8 cellular contexts compared by ENCODE assay signal in genomic region chr10:63819753-63820347, GRCh38.
DNase-seq lines count a peak whose midpoint lies in the region; ATAC-seq and TF ChIP-seq lines count a peak whose summit lies in the region.

No MANE protein-coding gene starts in this region.

- no peak overlapping the region for H2AFZ ChIP-seq in DND-41 (ENCODE audit: low read depth, low read length)

- H3K4me2 ChIP-seq in DND-41 (ENCODE audit: insufficient read depth, low read length): no peak overlapping the region

- no peaks in the 10 kb centered on the region for H3K36me3 ChIP-seq in DND-41 (ENCODE audit: insufficient read depth, low read length)

- TF ChIP-seq CTCF in DND-41 (IDR thresholded peaks at IDR 0.05; ENCODE audit: borderline replicate concordance, extremely low read depth, low read length, poor library complexity, severe bottlenecking) (peak; percentile 79), HL-60 (IDR thresholded peaks at IDR 0.05; ENCODE audit: insufficient read depth, low read length) (peak; percentile 2), epithelial cell of proximal tubule (conservative IDR thresholded peaks at IDR 0.05; ENCODE audit: low read depth, low read length) (peak; percentile 96)

- H3K27me3 ChIP-seq in DND-41 (ENCODE audit: insufficient read depth, low read length, poor library complexity) (no peaks in the 10 kb centered on the region), HL-60 (ENCODE audit: insufficient read depth, poor library complexity, severe bottlenecking) (no peaks in the 10 kb centered on the region)

- no peaks in the 10 kb centered on the region for H3K4me1 ChIP-seq in DND-41 (ENCODE audit: insufficient read depth, low read length)

- ATAC-seq in DND-41 (ENCODE audit: insufficient read depth, low read depth) (no peak), GM18505 (IDR thresholded peaks at IDR 0.05; ENCODE audit: unreplicated experiment) (no peak)

- no peak for TF ChIP-seq POLR2A in GM18505 (IDR thresholded peaks at IDR 0.05; ENCODE audit: borderline replicate concordance, extremely low read depth, insufficient read depth, insufficient read length)

- H3K4me3 ChIP-seq in DND-41 (ENCODE audit: low read depth in 1 of 2, low read length in 2 of 2): no peak overlapping the region
- H3K4me3 ChIP-seq in HL-60 (replicated peaks; ENCODE audit: insufficient read depth, low read length): no peak overlapping the region
- H3K4me3 ChIP-seq in epithelial cell of proximal tubule (ENCODE audit: low read depth, low read length): no peak overlapping the region

- H4K20me1 ChIP-seq in DND-41 (ENCODE audit: insufficient read depth, low read length): no peaks in the 10 kb centered on the region

- no peak overlapping the region for H3K9ac ChIP-seq in DND-41 (ENCODE audit: low read depth, low read length)

- no peaks in the 10 kb centered on the region for H3K79me2 ChIP-seq in DND-41 (ENCODE audit: insufficient read depth, low read length)

- H3K27ac ChIP-seq in DND-41 (ENCODE audit: low read length) (no peak overlapping the region), HL-60 (replicated peaks) (no peak overlapping the region)

- no peaks in the 10 kb centered on the region for H3K9me3 ChIP-seq in DND-41 (ENCODE audit: insufficient read depth, low read length, severe bottlenecking)

- DNase-seq in DND-41 (peak; percentile 35), HL-60 (ENCODE audit: low read depth in 1 of 2, low spot score in 1 of 2) (peak in 1 of 2 experiments; percentile 7), RPMI8226 (peak; percentile 32), epithelial cell of proximal tubule (ENCODE audit: low read depth) (no peak), myocyte (ENCODE audit: low read depth) (peak; percentile 81), NCI-H187 (lab: John Stamatoyannopoulos, UW) (no peak)
- no peak for DNase-seq in activated CD4-positive, CD25-positive, alpha-beta regulatory T cell treated with anti-CD3 and anti-CD28 coated beads, Interleukin-2, amount 50 U/mL, for 72 hours

Comparison
In these comparisons a context has a peak if more than half of its experiments do, and no peak if none do; other contexts are left out.
1. DNase-seq: peak in DND-41 (single experiment), RPMI8226 (single experiment) and myocyte (single experiment); none in epithelial cell of proximal tubule (single experiment), NCI-H187 (0 of 2) and activated CD4-positive, CD25-positive, alpha-beta regulatory T cell treated with anti-CD3 and anti-CD28 coated beads, Interleukin-2, amount 50 U/mL, for 72 hours (single experiment).
2. CTCF ChIP-seq: peak in every context shown above with its lines; median percentile 96 in epithelial cell of proximal tubule; 79 in DND-41; 2 in HL-60.